ENCODE assay signal across 8 cellular contexts in the genomic region with DNA sequence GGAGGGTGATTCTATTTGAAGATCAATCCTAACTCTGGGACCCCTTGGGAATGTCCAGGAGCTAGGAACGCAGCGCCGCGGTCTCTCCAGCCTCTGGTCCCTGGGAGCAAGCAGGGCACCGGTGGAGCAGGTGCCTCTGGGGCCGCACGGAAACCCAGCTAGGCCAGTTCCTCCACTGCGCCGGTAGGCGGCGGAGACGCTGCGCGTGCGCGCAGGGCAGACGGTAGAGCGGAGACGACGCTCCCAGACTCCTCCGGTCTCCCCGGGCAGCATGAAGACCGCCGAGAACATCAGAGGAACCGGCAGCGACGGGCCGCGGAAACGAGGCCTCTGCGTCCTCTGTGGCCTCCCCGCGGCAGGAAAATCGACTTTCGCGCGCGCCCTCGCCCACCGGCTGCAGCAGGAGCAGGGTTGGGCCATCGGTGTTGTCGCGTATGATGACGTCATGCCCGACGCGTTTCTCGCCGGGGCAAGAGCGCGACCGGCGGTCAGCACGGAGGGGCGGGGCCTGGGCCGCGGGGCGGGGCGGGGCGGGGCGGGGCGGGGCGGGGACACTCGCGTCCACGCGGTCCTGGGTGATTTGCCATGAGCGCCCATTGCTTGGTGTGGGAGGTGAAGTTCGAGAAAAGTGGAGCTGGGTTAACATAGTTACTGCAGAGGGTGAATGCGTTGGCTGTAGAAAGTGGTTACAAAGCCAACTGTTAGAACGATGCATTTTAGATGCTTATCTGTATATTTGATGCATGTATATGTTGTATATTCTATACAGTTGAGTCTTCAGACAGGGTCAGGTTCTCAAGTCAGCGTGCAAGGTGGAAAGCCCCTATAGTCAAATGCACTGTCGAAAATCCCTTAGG. TPM values are rescaled to one million over a fixed set of nuclear protein-coding genes. Genes with fewer than 3 reads are reported as not detected.
DNase-seq lines count a peak whose midpoint lies in the region; ATAC-seq and TF ChIP-seq lines count a peak whose summit lies in the region.

A gene with protein sequence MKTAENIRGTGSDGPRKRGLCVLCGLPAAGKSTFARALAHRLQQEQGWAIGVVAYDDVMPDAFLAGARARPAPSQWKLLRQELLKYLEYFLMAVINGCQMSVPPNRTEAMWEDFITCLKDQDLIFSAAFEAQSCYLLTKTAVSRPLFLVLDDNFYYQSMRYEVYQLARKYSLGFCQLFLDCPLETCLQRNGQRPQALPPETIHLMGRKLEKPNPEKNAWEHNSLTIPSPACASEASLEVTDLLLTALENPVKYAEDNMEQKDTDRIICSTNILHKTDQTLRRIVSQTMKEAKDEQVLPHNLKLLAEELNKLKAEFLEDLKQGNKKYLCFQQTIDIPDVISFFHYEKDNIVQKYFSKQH (plus strand): TSS at position 193 of the 857 bp plus-strand sequence. CDS start 79 bp downstream, at position 272.

- ATAC-seq in GM19351 (IDR thresholded peaks at IDR 0.05; ENCODE audit: unreplicated experiment): peak; percentile 94
- ATAC-seq in HG03520 (IDR thresholded peaks at IDR 0.05; ENCODE audit: unreplicated experiment): peak; percentile 89
- ATAC-seq in left lobe of liver: peak; percentile 92

- CTCF ChIA-PET in activated CD4-positive, alpha-beta T cell treated with anti-CD3 and anti-CD28 coated beads, Interleukin-2, amount 10 ng/mL, durations not matched to agents 7 days and 5 days (lab: Charles Lee): interaction anchor here (0.6 to 2.4 kb wide), 18 partner anchors 9 to 1057 kb away, joined by 3 to 19 read pairs (median 4); a partner anchor contains a TSS

- H3K4me3 Mint-ChIP-seq in CD14-positive monocyte: peak within 1 kb of the TSS; percentile 84 to 90
- H3K4me3 Mint-ChIP-seq in activated CD4-positive, alpha-beta T cell treated with anti-CD3 and anti-CD28 coated beads, Interleukin-2, amount 10 ng/mL, durations not matched to agents 7 days and 5 days: peak within 1 kb of the TSS; percentile 82

- no peaks in the 10 kb centered on the region for H3K9me3 Mint-ChIP-seq in CD14-positive monocyte
- H3K9me3 Mint-ChIP-seq in activated CD4-positive, alpha-beta T cell treated with anti-CD3 and anti-CD28 coated beads, Interleukin-2, amount 10 ng/mL, durations not matched to agents 7 days and 5 days: no peaks in the 10 kb centered on the region

- POLR2A ChIA-PET in activated CD4-positive, alpha-beta T cell treated with anti-CD3 and anti-CD28 coated beads, Interleukin-2, amount 10 ng/mL, durations not matched to agents 7 days and 5 days (lab: Charles Lee): interaction anchor here (1.0 kb wide), 1 partner anchor 28 kb away, joined by 3 read pairs; no protein-coding TSS in a partner anchor

- intact Hi-C loops in CD14-positive monocyte (cut with micrococcal nuclease): loop anchor here (2.0 kb wide), 2 partner anchors 26 to 28 kb away; a partner anchor contains a TSS

- H3K27ac Mint-ChIP-seq in CD14-positive monocyte: peak within 1 kb of the TSS; percentile 91 to 98 (median 95)
- peak within 1 kb of the TSS; percentile 99 for H3K27ac Mint-ChIP-seq in activated CD4-positive, alpha-beta T cell treated with anti-CD3 and anti-CD28 coated beads, Interleukin-2, amount 10 ng/mL, durations not matched to agents 7 days and 5 days

- peak; percentile 97 for TF ChIP-seq CTCF in CD14-positive monocyte (IDR thresholded peaks at IDR 0.05)

- peaks cover 13% of the 10 kb centered on the region for H3K4me1 Mint-ChIP-seq in CD14-positive monocyte
- peaks cover 19% of the 10 kb centered on the region for H3K4me1 Mint-ChIP-seq in activated CD4-positive, alpha-beta T cell treated with anti-CD3 and anti-CD28 coated beads, Interleukin-2, amount 10 ng/mL, durations not matched to agents 7 days and 5 days

- DNase-seq in CD14-positive monocyte (ENCODE audit: low spot score) (peak; percentile 92), NCI-H526 (lab: John Stamatoyannopoulos, UW) (peak; percentile 63 to 89), cortex of kidney (lab: John Stamatoyannopoulos, UW) (peak; percentile 42), left lobe of liver (ENCODE audit: low spot score) (peak; percentile 92)
- DNase-seq in activated CD4-positive, alpha-beta T cell treated with anti-CD3 and anti-CD28 coated beads, Interleukin-2, amount 10 ng/mL, durations not matched to agents 7 days and 5 days: peak; percentile 90
- peak; percentile 87 to 89 for DNase-seq in stimulated activated CD4-positive, alpha-beta T cell treated with anti-CD3 and anti-CD28 coated beads, Interleukin-2, amount 100 ng/mL, for 24 hours

- peaks cover 0 to 8% (median 3%) of the 10 kb centered on the region in 3 donors for H3K27me3 Mint-ChIP-seq in CD14-positive monocyte (ENCODE audit: low read depth in 3 of 3)
- peaks cover 10% of the 10 kb centered on the region for H3K27me3 Mint-ChIP-seq in activated CD4-positive, alpha-beta T cell treated with anti-CD3 and anti-CD28 coated beads, Interleukin-2, amount 10 ng/mL, durations not matched to agents 7 days and 5 days

- peaks cover 7 to 9% of the 10 kb centered on the region in 2 donors for H3K36me3 Mint-ChIP-seq in CD14-positive monocyte
- no peaks in the 10 kb centered on the region for H3K36me3 Mint-ChIP-seq in activated CD4-positive, alpha-beta T cell treated with anti-CD3 and anti-CD28 coated beads, Interleukin-2, amount 10 ng/mL, durations not matched to agents 7 days and 5 days (ENCODE audit: low read depth)

RNA-seq across cellular contexts. Expression of the gene that starts here (rescaled TPM):
- 1 to 10 TPM; 3.5 to 4.7 TPM for polyA plus RNA-seq in CD14-positive monocyte
- 1 to 10 TPM; 2.6 to 3.7 TPM for total RNA-seq in activated CD4-positive, alpha-beta T cell treated with anti-CD3 and anti-CD28 coated beads, Interleukin-2, amount 10 ng/mL, durations not matched to agents 7 days and 5 days
- 4.5 TPM for total RNA-seq in left lobe of liver

Comparison
In these comparisons a context has a peak if more than half of its experiments do, and no peak if none do; other contexts are left out.
1. Peak in every context shown above with its lines: DNase-seq and ATAC-seq.
2. DNase-seq: peak in every context shown above with its lines; median percentile 92 in CD14-positive monocyte; 92 in left lobe of liver; 90 in activated CD4-positive, alpha-beta T cell treated with anti-CD3 and anti-CD28 coated beads, Interleukin-2, amount 10 ng/mL, durations not matched to agents 7 days and 5 days; 88 in stimulated activated CD4-positive, alpha-beta T cell treated with anti-CD3 and anti-CD28 coated beads, Interleukin-2, amount 100 ng/mL, for 24 hours; 76 in NCI-H526; 42 in cortex of kidney.